In the genomic region with DNA sequence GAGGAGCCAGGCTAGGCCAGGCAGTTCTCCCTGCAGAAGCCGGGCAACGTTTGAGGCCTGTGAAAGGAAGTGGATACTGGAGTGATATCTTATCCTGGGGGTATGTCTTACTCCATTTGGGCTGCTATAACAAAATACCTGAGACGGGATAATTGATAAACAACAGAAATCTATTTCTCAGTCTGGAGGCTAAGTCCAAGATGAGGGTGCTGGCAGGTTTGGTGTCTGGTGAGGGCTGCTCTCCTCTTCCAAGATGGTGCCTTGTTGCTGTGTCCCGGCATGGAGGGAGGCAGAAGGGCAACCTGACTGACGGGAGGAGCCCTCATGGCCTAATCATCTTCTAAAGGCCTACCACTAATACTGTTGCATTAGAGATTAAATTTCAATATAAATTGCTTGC, we compare ENCODE assay signal across 14 cellular contexts. TPM values are rescaled to one million over a fixed set of nuclear protein-coding genes. Genes with fewer than 3 reads are reported as not detected.
A peak's percentile ranks its signal among the peaks of the same experiment; 100 is the strongest.
DNase-seq lines count a peak whose midpoint lies in the region; ATAC-seq and TF ChIP-seq lines count a peak whose summit lies in the region.
"Had no signal": no experiment of that assay in that cellular context is flagged by ENCODE, and none has a peak within 500 bp of the region (broad histone marks: within the 10 kb centered on the region; RNA-seq: fewer than 3 reads in every experiment).

No MANE protein-coding gene starts in this region.

- peak overlapping the region; percentile 47 for H3K18ac ChIP-seq in trophoblast cell (ENCODE audit: low read length)

- no peaks in the 10 kb centered on the region for H3K9me3 Mint-ChIP-seq in endodermal cell
- H3K9me3 Mint-ChIP-seq: CD8-positive, alpha-beta memory T cell; IgD-negative memory B cell had no signal

- H3K4me3 Mint-ChIP-seq in endodermal cell: no peak overlapping the region
- H3K4me3 Mint-ChIP-seq: CD8-positive, alpha-beta memory T cell; IgD-negative memory B cell had no signal

- intact Hi-C loops in left ventricle myocardium inferior (cut with micrococcal nuclease): no loop called here

- H2AK5ac ChIP-seq in trophoblast cell (ENCODE audit: low read length): peak overlapping the region; percentile 80

- H3K27ac ChIP-seq in right atrium auricular region (no peak overlapping the region), left ventricle myocardium inferior (replicated peaks) (no peak overlapping the region), endodermal cell (ENCODE audit: low read depth, low read length) (no peak overlapping the region), trophoblast cell (ENCODE audit: low read depth, low read length) (peak overlapping the region; percentile 28)
- H3K27ac ChIP-seq: BLaER1 had no signal

- peak overlapping the region; percentile 70 for H2BK120ac ChIP-seq in trophoblast cell (ENCODE audit: insufficient read depth, low read length, poor library complexity)

- H3K27me3 ChIP-seq in right atrium auricular region: no peaks in the 10 kb centered on the region
- peaks cover 17% of the 10 kb centered on the region for H3K27me3 ChIP-seq in left ventricle myocardium inferior (ENCODE audit: low read depth)
- H3K27me3 ChIP-seq in endodermal cell (ENCODE audit: control insufficient read depth, insufficient read depth, low read length, poor library complexity, severe bottlenecking): no peaks in the 10 kb centered on the region
- H3K27me3 ChIP-seq in trophoblast cell (ENCODE audit: insufficient read depth, low read length): no peaks in the 10 kb centered on the region
- H3K27me3 ChIP-seq: BLaER1 had no signal

- peak overlapping the region; percentile 41 for H3K14ac ChIP-seq in trophoblast cell (ENCODE audit: low read length)

- no peaks in the 10 kb centered on the region for H3K36me3 Mint-ChIP-seq in endodermal cell (ENCODE audit: low read depth)

- H3K23ac ChIP-seq in trophoblast cell (ENCODE audit: low read length): no peak overlapping the region

- peak overlapping the region; percentile 70 for H4K8ac ChIP-seq in trophoblast cell (ENCODE audit: low read depth, low read length)

- peak overlapping the region; percentile 89 for H4K91ac ChIP-seq in trophoblast cell (ENCODE audit: low read depth, low read length)

- H3K79me1 ChIP-seq in trophoblast cell (ENCODE audit: low read length): peaks cover 47% of the 10 kb centered on the region

- DNase-seq in right atrium auricular region (ENCODE audit: low spot score) (peak; percentile 11), left ventricle myocardium inferior (no peak), endodermal cell (peak; percentile 22), trophoblast cell (no peak), occipital lobe (lab: John Stamatoyannopoulos, UW) (no peak)
- DNase-seq: 8988T; AML-193; CD8-positive, alpha-beta memory T cell; DMS 273 treated with DMSO at 0.1 percent for 48 hours had no signal

- no peak overlapping the region for H4K12ac ChIP-seq in trophoblast cell (ENCODE audit: low read depth, low read length)

- H3K4ac ChIP-seq in trophoblast cell (ENCODE audit: low read depth, low read length): peak overlapping the region; percentile 75

- no peaks in the 10 kb centered on the region for H3K27me3 Mint-ChIP-seq in endodermal cell (ENCODE audit: insufficient read depth)
- H3K27me3 Mint-ChIP-seq: CD8-positive, alpha-beta memory T cell; IgD-negative memory B cell had no signal

- H2BK12ac ChIP-seq in trophoblast cell (ENCODE audit: low read length): peak overlapping the region; percentile 79

- H3K4me3 ChIP-seq in right atrium auricular region (no peak overlapping the region), left ventricle myocardium inferior (no peak overlapping the region), endodermal cell (ENCODE audit: low read length) (no peak overlapping the region), trophoblast cell (ENCODE audit: low read depth, low read length) (no peak overlapping the region)
- H3K4me3 ChIP-seq: BLaER1 had no signal

- ATAC-seq in GM21576 (IDR thresholded peaks at IDR 0.05; ENCODE audit: unreplicated experiment) (no peak), HG02798 (IDR thresholded peaks at IDR 0.05; ENCODE audit: poor library complexity, unreplicated experiment) (no peak)
- ATAC-seq: HCT116 had no signal

- no peak overlapping the region for H3K4me2 ChIP-seq in trophoblast cell (ENCODE audit: low read length)
- H3K4me2 ChIP-seq: BLaER1 had no signal

- TF ChIP-seq CTCF in right atrium auricular region (IDR thresholded peaks at IDR 0.05) (no peak), left ventricle myocardium inferior (IDR thresholded peaks at IDR 0.05; ENCODE audit: borderline replicate concordance) (no peak), endodermal cell (conservative IDR thresholded peaks at IDR 0.05) (no peak)

- H2AFZ ChIP-seq in trophoblast cell (ENCODE audit: insufficient read depth, low read length, poor library complexity): no peak overlapping the region

- no peaks in the 10 kb centered on the region for H3K36me3 ChIP-seq in right atrium auricular region
- H3K36me3 ChIP-seq in left ventricle myocardium inferior: no peaks in the 10 kb centered on the region
- H3K36me3 ChIP-seq in endodermal cell (ENCODE audit: control insufficient read depth, insufficient read depth, low read length): no peaks in the 10 kb centered on the region
- peaks cover 9 to 10% of the 10 kb centered on the region in 2 experiments for H3K36me3 ChIP-seq in trophoblast cell (ENCODE audit: control insufficient read depth in 1 of 2, insufficient read depth in 2 of 2, low read length in 2 of 2)
- H3K36me3 ChIP-seq: BLaER1 had no signal

- H2BK5ac ChIP-seq in trophoblast cell (ENCODE audit: low read depth, low read length, poor library complexity): peak overlapping the region; percentile 58

- no peak overlapping the region for H3K9ac ChIP-seq in endodermal cell (ENCODE audit: extremely low read depth, low read length, poor library complexity, severe bottlenecking)
- H3K9ac ChIP-seq in trophoblast cell (ENCODE audit: low read length): no peak overlapping the region
- H3K9ac ChIP-seq: BLaER1 had no signal

- H3K27ac Mint-ChIP-seq in endodermal cell: no peak overlapping the region
- H3K27ac Mint-ChIP-seq: IgD-negative memory B cell had no signal

- H3K4me1 ChIP-seq in right atrium auricular region (no peaks in the 10 kb centered on the region), left ventricle myocardium inferior (no peaks in the 10 kb centered on the region), endodermal cell (ENCODE audit: control insufficient read depth, insufficient read depth, low read length) (no peaks in the 10 kb centered on the region), trophoblast cell (ENCODE audit: control insufficient read depth in 1 of 2, insufficient read depth in 2 of 2, low read length in 2 of 2) (peaks cover 32 to 37% of the 10 kb centered on the region in 2 experiments)
- H3K4me1 ChIP-seq: BLaER1 had no signal

- H3K4me1 Mint-ChIP-seq in endodermal cell: peaks cover 7% of the 10 kb centered on the region
- H3K4me1 Mint-ChIP-seq: CD8-positive, alpha-beta memory T cell; IgD-negative memory B cell had no signal

- 90 to 93% methylated on average over 3 to 5 of the region's 5 CpGs for WGBS in endodermal cell (ENCODE audit: insufficient coverage in 1 of 2, insufficient read length in 1 of 2), 2 experiments
- no CpG with 5 or more reads among the region's 5 CpGs for WGBS in trophoblast cell (ENCODE audit: extremely low coverage, insufficient coverage, insufficient read length)

- peaks cover 7% of the 10 kb centered on the region for H3K79me2 ChIP-seq in trophoblast cell (ENCODE audit: control insufficient read depth, insufficient read depth, low read length, poor library complexity)

- no peaks in the 10 kb centered on the region for H3K9me3 ChIP-seq in right atrium auricular region
- no peaks in the 10 kb centered on the region for H3K9me3 ChIP-seq in left ventricle myocardium inferior (replicated peaks)
- H3K9me3 ChIP-seq in endodermal cell (ENCODE audit: control insufficient read depth, low read length): no peaks in the 10 kb centered on the region
- H3K9me3 ChIP-seq in trophoblast cell (ENCODE audit: insufficient read depth, low read depth, low read length): no peaks in the 10 kb centered on the region
- H3K9me3 ChIP-seq: BLaER1 had no signal

RNA-seq across cellular contexts. Expression of a gene that starts 15.7 kb away (rescaled TPM):
- total RNA-seq in right atrium auricular region (1 to 10 TPM; 1.3 to 2.8 TPM), left ventricle myocardium inferior (0.60 TPM), endodermal cell (10 to 100 TPM; 13.9 to 19.1 TPM), occipital lobe (0.94 TPM)
- 2.7 TPM for polyA plus RNA-seq in endodermal cell (2013, experiment 1 of 2)
- polyA plus RNA-seq in endodermal cell (2013, experiment 2 of 2): 2.1 TPM
- 65.5 and 68.0 TPM in 2 replicates for polyA plus RNA-seq in trophoblast cell (2013)

RNA-seq across cellular contexts. Expression of a gene that starts 17.8 kb away (rescaled TPM):
- total RNA-seq in right atrium auricular region (1 to 10 TPM in 1 of 2 donors, under 1 TPM in 1; 0.28 to 1.1 TPM), left ventricle myocardium inferior (0.14 TPM), endodermal cell (10 to 100 TPM; 25.8 to 26.4 TPM), occipital lobe (31.8 TPM)
- 22.8 TPM for polyA plus RNA-seq in endodermal cell (2013, experiment 1 of 2)
- polyA plus RNA-seq in endodermal cell (2013, experiment 2 of 2): 19.0 TPM
- 46.9 and 48.0 TPM in 2 replicates for polyA plus RNA-seq in trophoblast cell (2013)

Comparison
In these comparisons a context has a peak if more than half of its experiments do, and no peak if none do; other contexts are left out.
1. DNase-seq: peak in right atrium auricular region (single experiment) and endodermal cell (single experiment); none in left ventricle myocardium inferior (single experiment), trophoblast cell (0 of 2) and occipital lobe (single experiment).
2. RNA of a gene that starts 17.8 kb away (total RNA-seq): 31.8 TPM in occipital lobe (single experiment) and 25.8 to 26.4 TPM in endodermal cell; 0.28 to 1.1 TPM in right atrium auricular region and 0.14 TPM in left ventricle myocardium inferior (single experiment); every median in the first group is over 10 times any median in the second.